Comparison of ENCODE assay signal across 23 cellular contexts in the genomic region with DNA sequence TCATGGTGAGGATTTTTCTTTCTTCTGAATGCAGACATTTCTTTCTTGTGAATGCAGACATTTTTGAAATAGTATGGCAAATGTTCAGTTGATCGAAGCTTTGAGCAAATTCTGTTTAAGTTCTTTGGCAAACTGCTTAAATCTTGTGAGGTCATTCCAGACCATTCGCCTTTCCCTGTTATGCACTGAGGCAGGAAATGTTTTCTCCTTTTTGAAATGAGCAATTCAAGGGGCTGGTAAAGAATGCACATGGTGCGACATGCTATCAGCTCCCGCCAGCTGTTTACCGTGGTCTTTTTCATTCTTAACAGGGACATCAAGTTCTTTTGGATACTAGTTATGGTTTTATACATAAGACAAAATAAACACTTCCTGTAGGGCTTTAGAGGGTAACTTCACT.
DNase-seq lines count a peak whose midpoint lies in the region; ATAC-seq and TF ChIP-seq lines count a peak whose summit lies in the region.
"Had no signal": no experiment of that assay in that cellular context is flagged by ENCODE, and none has a peak within 500 bp of the region (broad histone marks: within the 10 kb centered on the region; RNA-seq: fewer than 3 reads in every experiment).

No MANE protein-coding gene starts in this region.

- ATAC-seq in PC-3 = no peak
- no peak for ATAC-seq in GM21367 (IDR thresholded peaks at IDR 0.05; ENCODE audit: unreplicated experiment)
- ATAC-seq: stimulated activated effector memory CD8-positive, alpha-beta T cell treated with anti-CD3 and anti-CD28 coated beads, Interleukin-12 subunit alpha, Interleukin-12 subunit beta, amount 100 ng/mL, for 72 hours; upper lobe of right lung had no signal

- no peaks in the 10 kb centered on the region for H3K36me3 ChIP-seq in PC-3 (ENCODE audit: low read depth, low read length)
- no peaks in the 10 kb centered on the region for H3K36me3 ChIP-seq in esophagus muscularis mucosa
- H3K36me3 ChIP-seq: neural progenitor cell, upper lobe of right lung had no signal

- no peaks in the 10 kb centered on the region for H3K79me2 ChIP-seq in PC-3 (ENCODE audit: low read length)

- TF ChIP-seq POLR2A in esophagus muscularis mucosa (IDR thresholded peaks at IDR 0.05; ENCODE audit: low read depth) = no peak

- TF ChIP-seq EP300 in esophagus muscularis mucosa (IDR thresholded peaks at IDR 0.05) = no peak

- peak overlapping the region; percentile 1 for H3K4me3 Mint-ChIP-seq in neural crest cell
- H3K4me3 Mint-ChIP-seq: brain; neural progenitor cell; stimulated activated effector memory CD8-positive, alpha-beta T cell treated with anti-CD3 and anti-CD28 coated beads, Interleukin-12 subunit alpha, Interleukin-12 subunit beta, amount 100 ng/mL, for 72 hours had no signal

- peaks cover 28% of the 10 kb centered on the region for H3K4me1 ChIP-seq in PC-3 (ENCODE audit: insufficient read depth, low read length)
- H3K4me1 ChIP-seq in esophagus muscularis mucosa = peaks cover 3 to 44% (median 35%) of the 10 kb centered on the region in 4 donors
- H3K4me1 ChIP-seq: neural progenitor cell, upper lobe of right lung had no signal

- H3K27me3 Mint-ChIP-seq in neural crest cell (ENCODE audit: low read depth) = no peaks in the 10 kb centered on the region
- H3K27me3 Mint-ChIP-seq: brain had no signal

- H3K4me2 ChIP-seq in PC-3 (ENCODE audit: low read length) = no peak overlapping the region
- H3K4me2 ChIP-seq: neural progenitor cell had no signal

- H3F3A ChIP-seq in PC-3 (ENCODE audit: low read length, unreplicated experiment) = no peaks in the 10 kb centered on the region

- 63% methylated on average over 5 of the region's 5 CpGs for WGBS in esophagus muscularis mucosa

- TF ChIP-seq CTCF in AG04449 (IDR thresholded peaks at IDR 0.05; ENCODE audit: insufficient read depth, low read length, missing control alignments) = no peak
- no peak for TF ChIP-seq CTCF in PC-3 (conservative IDR thresholded peaks at IDR 0.05; ENCODE audit: low read depth, low read length)
- TF ChIP-seq CTCF in esophagus muscularis mucosa (IDR thresholded peaks at IDR 0.05) = no peak
- TF ChIP-seq CTCF in neural crest cell (conservative IDR thresholded peaks at IDR 0.05) = no peak

- H3K27ac Mint-ChIP-seq in neural crest cell (ENCODE audit: unreplicated experiment) = peak overlapping the region; percentile 29
- H3K27ac Mint-ChIP-seq: stimulated activated effector memory CD8-positive, alpha-beta T cell treated with anti-CD3 and anti-CD28 coated beads, Interleukin-12 subunit alpha, Interleukin-12 subunit beta, amount 100 ng/mL, for 72 hours had no signal

- H3K9ac ChIP-seq in PC-3 (ENCODE audit: low read length) = no peak overlapping the region
- H3K9ac ChIP-seq: neural progenitor cell had no signal

- BruUV-seq in PC-3 (replicated peaks; lab: Mats Ljungman, UMichigan) = no TSS peak

- H3K9me3 Mint-ChIP-seq in neural crest cell = peaks cover 3% of the 10 kb centered on the region
- H3K9me3 Mint-ChIP-seq: brain; stimulated activated effector memory CD8-positive, alpha-beta T cell treated with anti-CD3 and anti-CD28 coated beads, Interleukin-12 subunit alpha, Interleukin-12 subunit beta, amount 100 ng/mL, for 72 hours had no signal

- DNase-seq in AG04449 (ENCODE audit: low read depth, low spot score) (peak; percentile 87), PC-3 (no peak), esophagus muscularis mucosa (ENCODE audit: extremely low spot score) (no peak), neural crest cell (ENCODE audit: low read depth, low spot score) (no peak), NOMO-1 treated with DMSO at 0.1 percent for 48 hours (lab: John Stamatoyannopoulos, UW; ENCODE audit: unreplicated experiment) (no peak), HK-2 (ENCODE audit: unreplicated experiment) (no peak), NOMO-1 (lab: John Stamatoyannopoulos, UW; ENCODE audit: unreplicated experiment in 2 of 2) (no peak)
- DNase-seq: activated CD4-positive, CD25-positive, alpha-beta regulatory T cell treated with anti-CD3 and anti-CD28 coated beads, Interleukin-2, amount 50 U/mL, for 72 hours; activated naive CD4-positive, alpha-beta T cell; COR-L47; effector CD4-positive, alpha-beta T cell; NCI-H1048; NCI-H2107; NCI-H82; T-helper 9 cell; upper lobe of right lung had no signal

- H3K9me3 ChIP-seq in PC-3 (ENCODE audit: low read length) = no peaks in the 10 kb centered on the region
- no peaks in the 10 kb centered on the region for H3K9me3 ChIP-seq in esophagus muscularis mucosa
- H3K9me3 ChIP-seq: upper lobe of right lung had no signal

- H3K4me1 Mint-ChIP-seq in neural crest cell = peaks cover 47% of the 10 kb centered on the region
- H3K4me1 Mint-ChIP-seq: stimulated activated effector memory CD8-positive, alpha-beta T cell treated with anti-CD3 and anti-CD28 coated beads, Interleukin-12 subunit alpha, Interleukin-12 subunit beta, amount 100 ng/mL, for 72 hours had no signal

- no peak overlapping the region for H2AFZ ChIP-seq in PC-3 (ENCODE audit: low read length)
- H2AFZ ChIP-seq: neural progenitor cell had no signal

- no peaks in the 10 kb centered on the region for H4K20me1 ChIP-seq in PC-3 (ENCODE audit: low read length)

- H3K4me3 ChIP-seq in AG04449 (ENCODE audit: low read depth, low read length) (no peak overlapping the region), PC-3 (ENCODE audit: low read length) (no peak overlapping the region), esophagus muscularis mucosa (no peak overlapping the region)
- H3K4me3 ChIP-seq: lung, neural progenitor cell, skin epidermis, upper lobe of right lung had no signal

- H3K27me3 ChIP-seq in PC-3 (ENCODE audit: low read length) (no peaks in the 10 kb centered on the region), esophagus muscularis mucosa (no peaks in the 10 kb centered on the region)
- H3K27me3 ChIP-seq: foreskin keratinocyte, neural progenitor cell, upper lobe of right lung had no signal

- intact Hi-C loops in PC-3 (cut with micrococcal nuclease) (no loop called here), esophagus muscularis mucosa (cut with DNase I) (no loop called here)

- no peaks in the 10 kb centered on the region for H3K36me3 Mint-ChIP-seq in neural crest cell (ENCODE audit: low read depth)
- H3K36me3 Mint-ChIP-seq: brain; stimulated activated effector memory CD8-positive, alpha-beta T cell treated with anti-CD3 and anti-CD28 coated beads, Interleukin-12 subunit alpha, Interleukin-12 subunit beta, amount 100 ng/mL, for 72 hours had no signal

- H3K27ac ChIP-seq in PC-3 (ENCODE audit: low read length) (0 out of 2 replicates have a peak overlapping the region, but pooled peaks have one; percentile 2), esophagus muscularis mucosa (replicated peaks in 1 of 4) (peak overlapping the region; percentile 14 to 50 (median 41))
- H3K27ac ChIP-seq: foreskin keratinocyte, neural progenitor cell, upper lobe of right lung had no signal

- POLR2A ChIA-PET in AG04449 (lab: Yijun Ruan, JAX) (interaction anchor here (1.0 to 3.8 kb wide), 2 partner anchors 113 to 116 kb away, joined by 3 to 43 read pairs; partner anchors contain the start of gene CCN2), PC-3 (lab: Charles Lee; ENCODE audit: unreplicated experiment) (no interaction called here)

- no peaks in the 10 kb centered on the region for H3K9me2 ChIP-seq in PC-3 (replicated peaks; ENCODE audit: low read length)

- CTCF ChIA-PET in AG04449 (lab: Yijun Ruan, JAX) (interaction anchor here (0.9 kb wide), 1 partner anchor 22 kb away, joined by 3 read pairs; no protein-coding TSS in a partner anchor), PC-3 (lab: Charles Lee) (no interaction called here)
